Comparison of ENCODE assay signal across 15 cellular contexts in genomic region chr10:92407305-92408016, GRCh38.
DNase-seq lines count a peak whose midpoint lies in the region; TF ChIP-seq lines count a peak whose summit lies in the region.
"Had no signal": no experiment of that assay in that cellular context is flagged by ENCODE, and none has a peak within 500 bp of the region (broad histone marks: within the 10 kb centered on the region; RNA-seq: fewer than 3 reads in every experiment).

No MANE protein-coding gene starts in this region.

- H3K36me3 ChIP-seq in skeletal muscle satellite cell (ENCODE audit: insufficient read depth, low read length) = no peaks in the 10 kb centered on the region
- no peaks in the 10 kb centered on the region for H3K36me3 ChIP-seq in CD8-positive, alpha-beta memory T cell (ENCODE audit: insufficient read depth, low read length)
- no peaks in the 10 kb centered on the region for H3K36me3 ChIP-seq in GM23248 (ENCODE audit: low read depth)
- no peaks in the 10 kb centered on the region for H3K36me3 ChIP-seq in hepatocyte (replicated peaks; ENCODE audit: insufficient read depth, low read depth)

- H3K4me1 ChIP-seq in skeletal muscle satellite cell (ENCODE audit: control insufficient read depth, insufficient read depth, low read length) = peaks cover 8% of the 10 kb centered on the region
- H3K4me1 ChIP-seq in CD8-positive, alpha-beta memory T cell (ENCODE audit: insufficient read depth, low read length) = no peaks in the 10 kb centered on the region
- H3K4me1 ChIP-seq in GM23248 (ENCODE audit: insufficient read depth) = no peaks in the 10 kb centered on the region
- no peaks in the 10 kb centered on the region for H3K4me1 ChIP-seq in hepatocyte (ENCODE audit: insufficient read depth)
- H3K4me1 ChIP-seq: testis had no signal

- no peaks in the 10 kb centered on the region for H3K9me3 Mint-ChIP-seq in CD8-positive, alpha-beta memory T cell
- H3K9me3 Mint-ChIP-seq: central memory CD8-positive, alpha-beta T cell had no signal

- TF ChIP-seq CTCF in hepatocyte (IDR thresholded peaks at IDR 0.05; ENCODE audit: poor library complexity) = no peak

- no peaks in the 10 kb centered on the region for H3F3A ChIP-seq in GM23248 (ENCODE audit: insufficient read depth)

- H3K79me2 ChIP-seq in GM23248 (ENCODE audit: insufficient read depth) = no peaks in the 10 kb centered on the region
- no peaks in the 10 kb centered on the region for H3K79me2 ChIP-seq in hepatocyte

- H3K9me3 ChIP-seq in skeletal muscle satellite cell (replicated peaks; ENCODE audit: low read length) (no peaks in the 10 kb centered on the region), GM23248 (ENCODE audit: low read depth) (no peaks in the 10 kb centered on the region), hepatocyte (ENCODE audit: low read depth) (no peaks in the 10 kb centered on the region)
- no peaks in the 10 kb centered on the region for H3K9me3 ChIP-seq in CD8-positive, alpha-beta memory T cell (ENCODE audit: low read length)
- H3K9me3 ChIP-seq: testis had no signal

- H3K9ac ChIP-seq in skeletal muscle satellite cell (ENCODE audit: low read depth, low read length) (no peak overlapping the region), GM23248 (no peak overlapping the region)

- peak overlapping the region; percentile 17 for H3K4me2 ChIP-seq in skeletal muscle satellite cell (ENCODE audit: low read length)
- H3K4me2 ChIP-seq in GM23248 (ENCODE audit: unreplicated experiment) = no peak overlapping the region
- no peak overlapping the region for H3K4me2 ChIP-seq in hepatocyte

- H3K36me3 Mint-ChIP-seq in CD8-positive, alpha-beta memory T cell = peaks cover 0 to 2% (median 0%) of the 10 kb centered on the region in 3 donors
- H3K36me3 Mint-ChIP-seq: activated naive CD8-positive, alpha-beta T cell had no signal

- peak; percentile 53 for DNase-seq in HCEC 1CT
- DNase-seq in RKO (ENCODE audit: low spot score) = peak; percentile 28
- peak; percentile 48 to 64 for DNase-seq in erythroblast (lab: John Stamatoyannopoulos, UW)
- no peak for DNase-seq in CD8-positive, alpha-beta memory T cell
- no peak for DNase-seq in GM23248
- no peak for DNase-seq in GDM1 (lab: John Stamatoyannopoulos, UW)
- no peak for DNase-seq in hepatocyte (ENCODE audit: low spot score)
- DNase-seq: Karpas-422; NCI-H2029 treated with DMSO at 0.1 percent for 48 hours; stimulated activated CD4-positive, alpha-beta T cell treated with anti-CD3 and anti-CD28 coated beads, Interleukin-12 subunit alpha, Interleukin-12 subunit beta, amount 100 ng/mL, for 4 hours; testis had no signal

- POLR2A ChIA-PET in CD8-positive, alpha-beta memory T cell (lab: Charles Lee) = no interaction called here

- peaks cover 9 to 11% of the 10 kb centered on the region in 2 donors for H3K27me3 Mint-ChIP-seq in CD8-positive, alpha-beta memory T cell

- peaks cover 28% of the 10 kb centered on the region for H3K27me3 ChIP-seq in skeletal muscle satellite cell (ENCODE audit: control insufficient read depth, insufficient read depth, low read length)
- no peaks in the 10 kb centered on the region for H3K27me3 ChIP-seq in CD8-positive, alpha-beta memory T cell (ENCODE audit: insufficient read depth, low read length, poor library complexity, severe bottlenecking)
- H3K27me3 ChIP-seq in GM23248 (replicated peaks; ENCODE audit: insufficient read depth) = peaks cover 10% of the 10 kb centered on the region
- no peaks in the 10 kb centered on the region for H3K27me3 ChIP-seq in hepatocyte
- H3K27me3 ChIP-seq: testis had no signal

- no peak overlapping the region for H3K4me3 ChIP-seq in skeletal muscle satellite cell (ENCODE audit: low read length)
- no peak overlapping the region for H3K4me3 ChIP-seq in CD8-positive, alpha-beta memory T cell (ENCODE audit: low read length)
- H3K4me3 ChIP-seq in GM23248 = no peak overlapping the region
- H3K4me3 ChIP-seq in hepatocyte = no peak overlapping the region
- H3K4me3 ChIP-seq: testis had no signal

- H3K4me1 Mint-ChIP-seq in CD8-positive, alpha-beta memory T cell = no peaks in the 10 kb centered on the region
- H3K4me1 Mint-ChIP-seq: central memory CD8-positive, alpha-beta T cell had no signal

- 68 to 76% methylated on average over 8 to 9 of the region's 9 CpGs for WGBS in GM23248 (ENCODE audit: low coverage in 1 of 2, low lambda C conversion rate in 2 of 2, missing lambda C conversion rate in 2 of 2), 2 experiments
- WGBS in hepatocyte (ENCODE audit: low lambda C conversion rate, missing lambda C conversion rate) = 52% methylated on average over 8 of the region's 9 CpGs

- no peak for TF ChIP-seq POLR2A in erythroblast (IDR thresholded peaks at IDR 0.05; ENCODE audit: low read length)

- no peak overlapping the region for H3K27ac ChIP-seq in CD8-positive, alpha-beta memory T cell (ENCODE audit: low read depth, low read length)
- H3K27ac ChIP-seq in GM23248 (no peak overlapping the region), hepatocyte (no peak overlapping the region)
- H3K27ac ChIP-seq: testis, VCaP had no signal

- in situ Hi-C loops in GM23248 (cut with MboI) = no loop called here

- CTCF ChIA-PET in CD8-positive, alpha-beta memory T cell (lab: Charles Lee) = no interaction called here

- H3K9me2 ChIP-seq in GM23248 (ENCODE audit: insufficient read depth) = no peaks in the 10 kb centered on the region
- H3K9me2 ChIP-seq in hepatocyte (replicated peaks; ENCODE audit: insufficient read depth) = no peaks in the 10 kb centered on the region

- no peak overlapping the region for H3K27ac Mint-ChIP-seq in CD8-positive, alpha-beta memory T cell
- H3K27ac Mint-ChIP-seq: activated naive CD8-positive, alpha-beta T cell had no signal

- no peak overlapping the region for H3K4me3 Mint-ChIP-seq in CD8-positive, alpha-beta memory T cell
- H3K4me3 Mint-ChIP-seq: activated naive CD8-positive, alpha-beta T cell; central memory CD8-positive, alpha-beta T cell had no signal

- no peaks in the 10 kb centered on the region for H4K20me1 ChIP-seq in GM23248 (ENCODE audit: insufficient read depth)
- no peaks in the 10 kb centered on the region for H4K20me1 ChIP-seq in hepatocyte (ENCODE audit: insufficient read depth, poor library complexity, severe bottlenecking)

- no peak overlapping the region for H2AFZ ChIP-seq in GM23248
- H2AFZ ChIP-seq in hepatocyte = no peak overlapping the region

Comparison
In these comparisons a context has a peak if more than half of its experiments do, and no peak if none do; other contexts are left out.
1. DNase-seq: peak in HCEC 1CT (single experiment), RKO (single experiment) and erythroblast (2 of 2); none in CD8-positive, alpha-beta memory T cell (0 of 5), GM23248 (single experiment), GDM1 (single experiment) and hepatocyte (single experiment).